12 cellular contexts compared by ENCODE assay signal in the genomic region with DNA sequence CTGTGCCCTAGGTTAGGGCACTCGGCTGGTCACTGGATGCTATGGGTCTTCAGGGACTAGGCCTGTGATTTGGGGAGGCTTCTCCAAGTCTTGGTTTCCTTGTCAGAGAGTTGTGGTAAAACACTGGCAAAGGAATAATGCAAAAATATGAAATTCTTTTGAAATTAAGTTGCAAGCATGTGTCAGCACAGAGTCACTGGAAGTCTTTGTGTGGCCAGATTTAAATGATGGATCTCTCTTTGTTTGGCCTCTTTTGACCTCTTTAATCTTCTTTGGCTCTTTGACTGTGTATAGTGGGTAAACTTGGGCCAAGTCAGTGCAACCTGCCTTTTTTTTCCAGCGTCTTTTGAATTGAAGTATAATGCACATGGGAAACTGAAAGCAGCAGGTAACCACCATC. TPM values are rescaled to one million over a fixed set of nuclear protein-coding genes. Genes with fewer than 3 reads are reported as not detected.
DNase-seq lines count a peak whose midpoint lies in the region; ATAC-seq and TF ChIP-seq lines count a peak whose summit lies in the region.
"Had no signal": no experiment of that assay in that cellular context is flagged by ENCODE, and none has a peak within 500 bp of the region (broad histone marks: within the 10 kb centered on the region; RNA-seq: fewer than 3 reads in every experiment).

No MANE protein-coding gene starts in this region.

- H3K36me3 Mint-ChIP-seq in activated CD8-positive, alpha-beta memory T cell treated with anti-CD3 and anti-CD28 coated beads, Interleukin-2, amount 10 ng/mL, durations not matched to agents 7 days and 5 days: peaks cover 5% of the 10 kb centered on the region
- H3K36me3 Mint-ChIP-seq in endodermal cell (ENCODE audit: low read depth): no peaks in the 10 kb centered on the region

- H3K9me2 ChIP-seq in PC-3 (replicated peaks; ENCODE audit: low read length): no peaks in the 10 kb centered on the region

- H3K9me3 ChIP-seq in PC-3 (ENCODE audit: low read length) (no peaks in the 10 kb centered on the region), endodermal cell (ENCODE audit: control insufficient read depth, low read length) (no peaks in the 10 kb centered on the region)
- H3K9me3 ChIP-seq: BE2C had no signal

- no peaks in the 10 kb centered on the region for H3K27me3 Mint-ChIP-seq in activated CD8-positive, alpha-beta memory T cell treated with anti-CD3 and anti-CD28 coated beads, Interleukin-2, amount 10 ng/mL, durations not matched to agents 7 days and 5 days
- H3K27me3 Mint-ChIP-seq in endodermal cell (ENCODE audit: insufficient read depth): no peaks in the 10 kb centered on the region
- H3K27me3 Mint-ChIP-seq: memory B cell had no signal

- peak overlapping the region; percentile 43 for H3K4me3 ChIP-seq in PC-3 (ENCODE audit: low read length)
- no peak overlapping the region for H3K4me3 ChIP-seq in fibroblast of mammary gland (ENCODE audit: control insufficient read depth, low read depth, low read length)
- no peak overlapping the region for H3K4me3 ChIP-seq in endodermal cell (ENCODE audit: low read length)

- H3K27ac ChIP-seq in PC-3 (ENCODE audit: low read length) (peak overlapping the region; percentile 99), endodermal cell (ENCODE audit: low read depth, low read length) (no peak overlapping the region)

- BruUV-seq in PC-3 (replicated peaks; lab: Mats Ljungman, UMichigan): TSS peak; percentile 31

- peak overlapping the region; percentile 62 for H3K27ac Mint-ChIP-seq in activated CD8-positive, alpha-beta memory T cell treated with anti-CD3 and anti-CD28 coated beads, Interleukin-2, amount 10 ng/mL, durations not matched to agents 7 days and 5 days
- H3K27ac Mint-ChIP-seq in endodermal cell: no peak overlapping the region
- H3K27ac Mint-ChIP-seq: memory B cell had no signal

- H3K79me2 ChIP-seq in PC-3 (ENCODE audit: low read length): peaks cover 92% of the 10 kb centered on the region

- CTCF ChIA-PET in activated CD8-positive, alpha-beta memory T cell treated with anti-CD3 and anti-CD28 coated beads, Interleukin-2, amount 10 ng/mL, durations not matched to agents 7 days and 5 days (lab: Charles Lee): no interaction called here
- CTCF ChIA-PET in PC-3 (lab: Charles Lee): no interaction called here

- H3K4me1 ChIP-seq in PC-3 (ENCODE audit: insufficient read depth, low read length) (peaks cover 98% of the 10 kb centered on the region), endodermal cell (ENCODE audit: control insufficient read depth, insufficient read depth, low read length) (peaks cover 17% of the 10 kb centered on the region)

- ATAC-seq in activated CD8-positive, alpha-beta memory T cell treated with anti-CD3 and anti-CD28 coated beads, Interleukin-2, amount 10 ng/mL, durations not matched to agents 7 days and 5 days: no peak
- no peak; the same call in 1 of the 2 replicates for ATAC-seq in PC-3

- H3F3A ChIP-seq in PC-3 (ENCODE audit: low read length, unreplicated experiment): peaks cover 26% of the 10 kb centered on the region

- no peaks in the 10 kb centered on the region for H3K36me3 ChIP-seq in PC-3 (ENCODE audit: low read depth, low read length)
- no peaks in the 10 kb centered on the region for H3K36me3 ChIP-seq in endodermal cell (ENCODE audit: control insufficient read depth, insufficient read depth, low read length)
- H3K36me3 ChIP-seq: BE2C had no signal

- H2AFZ ChIP-seq in PC-3 (ENCODE audit: low read length): no peak overlapping the region

- peaks cover 90% of the 10 kb centered on the region for H3K4me1 Mint-ChIP-seq in activated CD8-positive, alpha-beta memory T cell treated with anti-CD3 and anti-CD28 coated beads, Interleukin-2, amount 10 ng/mL, durations not matched to agents 7 days and 5 days
- peaks cover 45% of the 10 kb centered on the region for H3K4me1 Mint-ChIP-seq in endodermal cell

- H3K9ac ChIP-seq in PC-3 (ENCODE audit: low read length) (peak overlapping the region; percentile 82), endodermal cell (ENCODE audit: extremely low read depth, low read length, poor library complexity, severe bottlenecking) (no peak overlapping the region)

- no peaks in the 10 kb centered on the region for H3K9me3 Mint-ChIP-seq in activated CD8-positive, alpha-beta memory T cell treated with anti-CD3 and anti-CD28 coated beads, Interleukin-2, amount 10 ng/mL, durations not matched to agents 7 days and 5 days (ENCODE audit: low read depth)
- no peaks in the 10 kb centered on the region for H3K9me3 Mint-ChIP-seq in endodermal cell
- H3K9me3 Mint-ChIP-seq: memory B cell had no signal

- DNase-seq in activated CD8-positive, alpha-beta memory T cell treated with anti-CD3 and anti-CD28 coated beads, Interleukin-2, amount 10 ng/mL, durations not matched to agents 7 days and 5 days: no peak
- no peak for DNase-seq in activated CD8-positive, alpha-beta memory T cell treated with anti-CD3 and anti-CD28 coated beads for 24 hours
- DNase-seq in PC-3: peak; percentile 70
- DNase-seq in fibroblast of mammary gland (ENCODE audit: low read depth): peak; percentile 59
- peak; percentile 50 for DNase-seq in stromal cell of bone marrow (ENCODE audit: low read depth)
- no peak for DNase-seq in anterior cingulate cortex (lab: John Stamatoyannopoulos, UW)
- no peak for DNase-seq in endodermal cell
- no peak for DNase-seq in stimulated activated CD4-positive, alpha-beta T cell treated with anti-CD3 and anti-CD28 coated beads, Interleukin-12 subunit alpha, Interleukin-12 subunit beta, amount 100 ng/mL, for 4 hours
- DNase-seq: BE2C, erythroblast, NCI-H2107 had no signal

- WGBS in endodermal cell (ENCODE audit: insufficient coverage in 1 of 2, insufficient read length in 1 of 2), 2 experiments: 87 to 100% methylated on average over 1 to 2 of the region's 2 CpGs

- H4K20me1 ChIP-seq in PC-3 (ENCODE audit: low read length): no peaks in the 10 kb centered on the region

- H3K4me2 ChIP-seq in PC-3 (ENCODE audit: low read length): peak overlapping the region; percentile 79

- intact Hi-C loops in PC-3 (cut with micrococcal nuclease): loop anchor here (1.0 kb wide), 1 partner anchor 10 kb away; no protein-coding TSS in a partner anchor

- no peak for TF ChIP-seq CTCF in PC-3 (conservative IDR thresholded peaks at IDR 0.05; ENCODE audit: low read depth, low read length)
- TF ChIP-seq CTCF in fibroblast of mammary gland (conservative IDR thresholded peaks at IDR 0.05; ENCODE audit: control insufficient read depth, insufficient read depth, low read depth, low read length): no peak
- no peak for TF ChIP-seq CTCF in endodermal cell (conservative IDR thresholded peaks at IDR 0.05)

- no peak overlapping the region for H3K4me3 Mint-ChIP-seq in activated CD8-positive, alpha-beta memory T cell treated with anti-CD3 and anti-CD28 coated beads, Interleukin-2, amount 10 ng/mL, durations not matched to agents 7 days and 5 days
- H3K4me3 Mint-ChIP-seq in endodermal cell: no peak overlapping the region
- H3K4me3 Mint-ChIP-seq: memory B cell had no signal

- H3K27me3 ChIP-seq in PC-3 (ENCODE audit: low read length) (no peaks in the 10 kb centered on the region), endodermal cell (ENCODE audit: control insufficient read depth, insufficient read depth, low read length, poor library complexity, severe bottlenecking) (no peaks in the 10 kb centered on the region)
- H3K27me3 ChIP-seq: BE2C had no signal

- POLR2A ChIA-PET in PC-3 (lab: Charles Lee; ENCODE audit: unreplicated experiment): interaction anchor here (0.6 kb wide), 1 partner anchor 27 kb away, joined by 3 read pairs; no protein-coding TSS in a partner anchor

RNA-seq across cellular contexts. Expression of gene HK2, which starts 12.1 kb away (rescaled TPM):
- 10 to 100 TPM; 32.2 to 45.8 TPM for total RNA-seq in activated CD8-positive, alpha-beta memory T cell treated with anti-CD3 and anti-CD28 coated beads, Interleukin-2, amount 10 ng/mL, durations not matched to agents 7 days and 5 days
- total RNA-seq in PC-3 (2014; rRNA removed) (43.8 and 55.2 TPM in 2 replicates), endodermal cell (10 to 100 TPM; 21.5 to 31.5 TPM)
- 40.0 TPM for polyA plus RNA-seq in endodermal cell (2013, experiment 1 of 2)
- 31.2 TPM for polyA plus RNA-seq in endodermal cell (2013, experiment 2 of 2)

Comparison
In these comparisons a context has a peak if more than half of its experiments do, and no peak if none do; other contexts are left out.
1. DNase-seq: peak in PC-3 (single experiment), fibroblast of mammary gland (single experiment) and stromal cell of bone marrow (single experiment); none in activated CD8-positive, alpha-beta memory T cell treated with anti-CD3 and anti-CD28 coated beads, Interleukin-2, amount 10 ng/mL, durations not matched to agents 7 days and 5 days (single experiment), activated CD8-positive, alpha-beta memory T cell treated with anti-CD3 and anti-CD28 coated beads for 24 hours (single experiment), anterior cingulate cortex (0 of 58), endodermal cell (single experiment) and stimulated activated CD4-positive, alpha-beta T cell treated with anti-CD3 and anti-CD28 coated beads, Interleukin-12 subunit alpha, Interleukin-12 subunit beta, amount 100 ng/mL, for 4 hours (single experiment).